Comparison of ENCODE assay signal across 8 cellular contexts in genomic region chr9:133144887-133145466, GRCh38. TPM values are rescaled to one million over a fixed set of nuclear protein-coding genes. Genes with fewer than 3 reads are reported as not detected.
DNase-seq lines count a peak whose midpoint lies in the region; ATAC-seq and TF ChIP-seq lines count a peak whose summit lies in the region.

No MANE protein-coding gene starts in this region.

- ATAC-seq in Right ventricle myocardium superior (ENCODE audit: poor library complexity) (no peak), memory B cell (ENCODE audit: low read depth) (no peak), upper lobe of right lung (no peak), HG03039 (IDR thresholded peaks at IDR 0.05; ENCODE audit: unreplicated experiment) (no peak)
- ATAC-seq in activated naive CD4-positive, alpha-beta T cell treated with anti-CD3 and anti-CD28 coated beads, Interleukin-2, amount 50 U/mL, for 72 hours = no peak

- H3K9me3 ChIP-seq in left ventricle myocardium inferior (replicated peaks) = no peaks in the 10 kb centered on the region
- H3K9me3 ChIP-seq in upper lobe of right lung = no peaks in the 10 kb centered on the region

- H3K27me3 Mint-ChIP-seq in memory B cell = no peaks in the 10 kb centered on the region

- H3K27ac ChIP-seq in left ventricle myocardium inferior (replicated peaks) (peak overlapping the region; percentile 60), upper lobe of right lung (no peak overlapping the region)

- H3K4me3 Mint-ChIP-seq in memory B cell = peak overlapping the region; percentile 84

- no peaks in the 10 kb centered on the region for H3K9me3 Mint-ChIP-seq in activated naive CD4-positive, alpha-beta T cell treated with anti-CD3 and anti-CD28 coated beads, Interleukin-2, amount 50 U/mL, for 72 hours
- H3K9me3 Mint-ChIP-seq in memory B cell = no peaks in the 10 kb centered on the region

- H3K4me1 ChIP-seq in left ventricle myocardium inferior = peaks cover 81% of the 10 kb centered on the region
- peaks cover 46% of the 10 kb centered on the region for H3K4me1 ChIP-seq in upper lobe of right lung

- H3K4me3 ChIP-seq in left ventricle myocardium inferior (peak overlapping the region; percentile 59), upper lobe of right lung (peak overlapping the region; percentile 40)

- H3K36me3 Mint-ChIP-seq in activated naive CD4-positive, alpha-beta T cell treated with anti-CD3 and anti-CD28 coated beads, Interleukin-2, amount 50 U/mL, for 72 hours = peaks cover 0 to 16% of the 10 kb centered on the region in 2 donors
- no peaks in the 10 kb centered on the region for H3K36me3 Mint-ChIP-seq in memory B cell

- H3K27ac Mint-ChIP-seq in activated naive CD4-positive, alpha-beta T cell treated with anti-CD3 and anti-CD28 coated beads, Interleukin-2, amount 50 U/mL, for 72 hours = peak overlapping the region; percentile 68 to 85
- H3K27ac Mint-ChIP-seq in memory B cell = peak overlapping the region; percentile 93

- intact Hi-C loops in left ventricle myocardium inferior (cut with micrococcal nuclease) (loop anchor here (2.0 to 10.0 kb wide), 2 partner anchors 40 to 110 kb away; partner anchors contain the start of gene GTF3C5), Right ventricle myocardium superior (cut with DNase I) (loop anchor here (2.0 to 5.0 kb wide), 2 partner anchors 42 to 93 kb away; no protein-coding TSS in a partner anchor), upper lobe of right lung (cut with DNase I) (no loop called here)

- TF ChIP-seq CTCF in left ventricle myocardium inferior (IDR thresholded peaks at IDR 0.05; ENCODE audit: borderline replicate concordance) (no peak), upper lobe of right lung (IDR thresholded peaks at IDR 0.05) (no peak)

- H3K27me3 ChIP-seq in left ventricle myocardium inferior (ENCODE audit: low read depth) (no peaks in the 10 kb centered on the region), upper lobe of right lung (no peaks in the 10 kb centered on the region)

- no peaks in the 10 kb centered on the region for H3K36me3 ChIP-seq in left ventricle myocardium inferior
- H3K36me3 ChIP-seq in upper lobe of right lung = no peaks in the 10 kb centered on the region

- peaks cover 35% of the 10 kb centered on the region for H3K4me1 Mint-ChIP-seq in memory B cell

- DNase-seq in left ventricle myocardium inferior (no peak), Right ventricle myocardium superior (no peak), memory B cell (ENCODE audit: low spot score in 2 of 2) (no peak), upper lobe of right lung (no peak), RPMI8226 (no peak), NCI-H1694 treated with DMSO at 0.1 percent for 48 hours (lab: John Stamatoyannopoulos, UW) (no peak)
- no peak for DNase-seq in activated naive CD4-positive, alpha-beta T cell treated with anti-CD3 and anti-CD28 coated beads, Interleukin-2, amount 50 U/mL, for 72 hours (ENCODE audit: low spot score in 2 of 2)

RNA-seq across cellular contexts. Expression of gene GBGT1, which starts 18.7 kb away (rescaled TPM):
- total RNA-seq in left ventricle myocardium inferior (6.3 TPM), Right ventricle myocardium superior (6.4 TPM), upper lobe of right lung (27.4 TPM)
- total RNA-seq in activated naive CD4-positive, alpha-beta T cell treated with anti-CD3 and anti-CD28 coated beads, Interleukin-2, amount 50 U/mL, for 72 hours = 1 to 10 TPM; 3.1 to 7.3 TPM

RNA-seq across cellular contexts. Expression of gene RALGDS, which starts 23.9 kb away (rescaled TPM):
- total RNA-seq in left ventricle myocardium inferior (24.6 TPM), Right ventricle myocardium superior (33.1 TPM), upper lobe of right lung (66.3 TPM)
- 10 to 100 TPM; 45.3 to 77.0 TPM for total RNA-seq in activated naive CD4-positive, alpha-beta T cell treated with anti-CD3 and anti-CD28 coated beads, Interleukin-2, amount 50 U/mL, for 72 hours
